In genomic region chr17:65287040-65287439, GRCh38 we compare ENCODE assay signal across 20 cellular contexts.
DNase-seq lines count a peak whose midpoint lies in the region; ATAC-seq and TF ChIP-seq lines count a peak whose summit lies in the region.
"Had no signal": no experiment of that assay in that cellular context is flagged by ENCODE, and none has a peak within 500 bp of the region (broad histone marks: within the 10 kb centered on the region; RNA-seq: fewer than 3 reads in every experiment).

No MANE protein-coding gene starts in this region.

- no peaks in the 10 kb centered on the region for H3K36me3 Mint-ChIP-seq in osteocyte (ENCODE audit: unreplicated experiment)

- H3K4me3 ChIP-seq in NT2/D1 (ENCODE audit: insufficient read length, low read depth) (no peak overlapping the region), epithelial cell of proximal tubule (ENCODE audit: low read depth, low read length) (no peak overlapping the region)
- H3K4me3 ChIP-seq: smooth muscle cell, upper lobe of left lung had no signal

- ATAC-seq in HG03025 (IDR thresholded peaks at IDR 0.05; ENCODE audit: low FRiP score, unreplicated experiment) (no peak), HG02571 (IDR thresholded peaks at IDR 0.05; ENCODE audit: unreplicated experiment) (no peak)
- ATAC-seq: activated CD4-positive, alpha-beta T cell treated with anti-CD3 and anti-CD28 coated beads for 36 hours had no signal

- no peak overlapping the region for H3K27ac Mint-ChIP-seq in osteocyte (ENCODE audit: unreplicated experiment)
- H3K27ac Mint-ChIP-seq: activated CD4-positive, alpha-beta T cell treated with anti-CD3 and anti-CD28 coated beads for 36 hours; activated naive CD4-positive, alpha-beta T cell treated with anti-CD3 and anti-CD28 coated beads for 36 hours had no signal

- H3K4me1 ChIP-seq in NT2/D1 (ENCODE audit: insufficient read depth, insufficient read length): peaks cover 2% of the 10 kb centered on the region

- H3K4me3 Mint-ChIP-seq in osteocyte (ENCODE audit: unreplicated experiment): no peak overlapping the region
- H3K4me3 Mint-ChIP-seq: activated CD4-positive, alpha-beta T cell treated with anti-CD3 and anti-CD28 coated beads for 36 hours; activated naive CD4-positive, alpha-beta T cell treated with anti-CD3 and anti-CD28 coated beads for 36 hours had no signal

- TF ChIP-seq POLR2A in erythroblast (IDR thresholded peaks at IDR 0.05; ENCODE audit: low read length): no peak

- peaks cover 5% of the 10 kb centered on the region; the same call in 1 of the 2 replicates for H3K9me3 ChIP-seq in NT2/D1 (ENCODE audit: insufficient read depth, low read length)
- H3K9me3 ChIP-seq: Caco-2, upper lobe of left lung had no signal

- no peaks in the 10 kb centered on the region for H3K27me3 Mint-ChIP-seq in osteocyte (ENCODE audit: unreplicated experiment)
- H3K27me3 Mint-ChIP-seq: activated CD4-positive, alpha-beta T cell treated with anti-CD3 and anti-CD28 coated beads for 36 hours had no signal

- peaks cover 12% of the 10 kb centered on the region for H3K4me1 Mint-ChIP-seq in osteocyte (ENCODE audit: unreplicated experiment)
- H3K4me1 Mint-ChIP-seq: activated CD4-positive, alpha-beta T cell treated with anti-CD3 and anti-CD28 coated beads for 36 hours had no signal

- H3K27me3 ChIP-seq in NT2/D1 (ENCODE audit: insufficient read depth, insufficient read length): no peaks in the 10 kb centered on the region
- H3K27me3 ChIP-seq: upper lobe of left lung had no signal

- DNase-seq in Caki2 (ENCODE audit: low read depth): peak; percentile 12
- DNase-seq in NT2/D1 (ENCODE audit: low read depth, low spot score): peak; percentile 30
- DNase-seq in epithelial cell of proximal tubule (ENCODE audit: low read depth): peak; percentile 16
- DNase-seq in osteocyte (ENCODE audit: extremely low spot score, unreplicated experiment): peak; percentile 73
- no peak for DNase-seq in D341Med (ENCODE audit: low spot score)
- DNase-seq in erythroblast (lab: John Stamatoyannopoulos, UW): no peak
- DNase-seq: activated CD4-positive, alpha-beta T cell treated with anti-CD3 and anti-CD28 coated beads for 36 hours; activated naive CD4-positive, alpha-beta T cell treated with anti-CD3 and anti-CD28 coated beads for 36 hours; effector memory CD4-positive, alpha-beta T cell; foreskin fibroblast; NCI-H1417; NCI-H345; NK-92 treated with Interleukin-12 subunit alpha and Interleukin-12 subunit beta, amount 100 ng/mL, for 24 hours; SHP77; stimulated activated naive CD4-positive, alpha-beta T cell treated with Interleukin-2 at 50 U/mL for 16 hours; upper lobe of left lung had no signal

- TF ChIP-seq CTCF in epithelial cell of proximal tubule (conservative IDR thresholded peaks at IDR 0.05; ENCODE audit: low read depth, low read length) (no peak), osteocyte (IDR thresholded peaks at IDR 0.05) (no peak)

- in situ Hi-C loops in Caki2 (cut with HindIII; ENCODE audit: low pct_unique_long_range_greater_than_20kb, low sequenced_read_pairs): no loop called here

- H3K36me3 ChIP-seq in NT2/D1 (ENCODE audit: insufficient read depth, insufficient read length, low read length): no peaks in the 10 kb centered on the region
- H3K36me3 ChIP-seq: upper lobe of left lung had no signal

- peaks cover 12% of the 10 kb centered on the region for H3K9me3 Mint-ChIP-seq in osteocyte (ENCODE audit: unreplicated experiment)

- H3K9ac ChIP-seq in NT2/D1 (ENCODE audit: insufficient read length, low read depth): no peak overlapping the region

Comparison
In these comparisons a context has a peak if more than half of its experiments do, and no peak if none do; other contexts are left out.
1. DNase-seq: peak in Caki2 (single experiment), NT2/D1 (single experiment), epithelial cell of proximal tubule (single experiment) and osteocyte (single experiment); none in D341Med (single experiment) and erythroblast (0 of 2).